21 cellular contexts compared by ENCODE assay signal in genomic region chr3:115113367-115113766, GRCh38. TPM values are rescaled to one million over a fixed set of nuclear protein-coding genes. Genes with fewer than 3 reads are reported as not detected.
A peak's percentile ranks its signal among the peaks of the same experiment; 100 is the strongest.
DNase-seq lines count a peak whose midpoint lies in the region; ATAC-seq, FAIRE-seq and TF ChIP-seq lines count a peak whose summit lies in the region.
"Had no signal": no experiment of that assay in that cellular context is flagged by ENCODE, and none has a peak within 500 bp of the region (broad histone marks: within the 10 kb centered on the region; RNA-seq: fewer than 3 reads in every experiment).

No MANE protein-coding gene starts in this region.

- H3K9ac ChIP-seq in HepG2 (ENCODE audit: insufficient read depth, low read depth, low read length) (no peak overlapping the region), Karpas-422 (ENCODE audit: low read length) (no peak overlapping the region)

- WGBS in HepG2 (ENCODE audit: low lambda C conversion rate), result 100% methylated on average over 1 of the region's 1 CpG

- intact Hi-C loops in Right ventricle myocardium inferior (cut with DNase I) (no loop called here), cardiac septum (cut with DNase I) (no loop called here), HepG2 (cut with micrococcal nuclease; ENCODE audit: unreplicated experiment) (no loop called here)

- in situ Hi-C loops in HepG2 (cut with HindIII; ENCODE audit: extremely low pct_ligation_motif_present, low pct_unique_long_range_greater_than_20kb), result no loop called here

- H2AFZ ChIP-seq in HepG2 (ENCODE audit: low read length) (no peak overlapping the region), Karpas-422 (ENCODE audit: low read length) (no peak overlapping the region)

- no peak overlapping the region for H3K4me2 ChIP-seq in HepG2 (ENCODE audit: low read depth, low read length)
- no peak overlapping the region for H3K4me2 ChIP-seq in Karpas-422 (ENCODE audit: low read depth, low read length, poor library complexity, severe bottlenecking)
- H3K4me2 ChIP-seq: A549, smooth muscle cell had no signal

- no peaks in the 10 kb centered on the region for H3K36me3 ChIP-seq in HepG2 (replicated peaks in 1 of 2; ENCODE audit: control insufficient read depth in 1 of 2, insufficient read depth in 2 of 2, low read length in 2 of 2)
- no peaks in the 10 kb centered on the region for H3K36me3 ChIP-seq in Karpas-422 (ENCODE audit: insufficient read depth, low read length)

- no peaks in the 10 kb centered on the region for H3K9me2 ChIP-seq in Karpas-422 (replicated peaks; ENCODE audit: insufficient read depth, low read length)

- H3K4me3 ChIP-seq in choroid plexus epithelial cell (ENCODE audit: low read depth, low read length), result no peak overlapping the region
- H3K4me3 ChIP-seq in HepG2 (replicated peaks in 1 of 3; ENCODE audit: insufficient read depth in 1 of 3, low read depth in 2 of 3, low read length in 3 of 3), result no peak overlapping the region
- H3K4me3 ChIP-seq in Karpas-422 (ENCODE audit: low read length), result no peak overlapping the region
- H3K4me3 ChIP-seq: A549, coronary artery, GM12878, heart right ventricle, K562, mucosa of descending colon, smooth muscle cell had no signal

- FAIRE-seq in HepG2 (lab: Jason Lieb, UNC), result no peak
- FAIRE-seq: GM12878, K562 had no signal

- no peaks in the 10 kb centered on the region for H3K4me1 ChIP-seq in HepG2 (ENCODE audit: insufficient read depth, low read length)
- no peaks in the 10 kb centered on the region for H3K4me1 ChIP-seq in Karpas-422 (ENCODE audit: low read length)
- H3K4me1 ChIP-seq: A549 had no signal

- H3K27me3 ChIP-seq in HepG2 (ENCODE audit: control insufficient read depth in 1 of 2, insufficient read depth in 2 of 2, low read length in 2 of 2), result no peaks in the 10 kb centered on the region
- no peaks in the 10 kb centered on the region for H3K27me3 ChIP-seq in Karpas-422 (ENCODE audit: low read length)
- H3K27me3 ChIP-seq: heart right ventricle had no signal

- CTCF ChIA-PET in HepG2 (lab: Yijun Ruan, JAX; ENCODE audit: low intra/inter-chr PET ratio, low total read pairs), result no interaction called here

- H4K20me1 ChIP-seq in HepG2 (ENCODE audit: insufficient read depth, low read length), result no peaks in the 10 kb centered on the region
- no peaks in the 10 kb centered on the region for H4K20me1 ChIP-seq in Karpas-422 (ENCODE audit: insufficient read depth, low read depth, low read length)

- DNase-seq in Right ventricle myocardium inferior (ENCODE audit: missing footprints) (no peak), cardiac septum (ENCODE audit: low spot score) (no peak), choroid plexus epithelial cell (ENCODE audit: low read depth) (peak; percentile 76), HepG2 (ENCODE audit: low spot score) (no peak), Karpas-422 (no peak), DMS 273 (lab: John Stamatoyannopoulos, UW; ENCODE audit: unreplicated experiment) (no peak), MV-4-11 (lab: John Stamatoyannopoulos, UW) (no peak), NCI-H748 (lab: John Stamatoyannopoulos, UW; ENCODE audit: unreplicated experiment) (no peak)
- DNase-seq: activated effector memory CD4-positive, alpha-beta T cell treated with Interleukin-2 at 50 U/mL for 16 hours; amniotic stem cell; heart right ventricle; mucosa of descending colon; NCI-H1417 treated with DMSO at 0.1 percent for 48 hours; NK-92 treated with Interleukin-12 subunit alpha and Interleukin-12 subunit beta, amount 100 ng/mL, for 24 hours; stimulated activated naive B cell treated with anti-CD40 and anti-IgM and Interleukin-4, amounts not matched to agents 10 μg/mL and 1 μg/mL and 100 μg/mL, for 72 hours; T-helper 1 cell had no signal

- H3K27ac ChIP-seq in HepG2 (ENCODE audit: extremely low read length, insufficient read depth, low read length) (no peak overlapping the region), Karpas-422 (ENCODE audit: low read length) (no peak overlapping the region)
- H3K27ac ChIP-seq: A549, coronary artery had no signal

- peak; percentile 84 for ATAC-seq in Right ventricle myocardium inferior
- ATAC-seq in HepG2, result 0 out of 3 replicates have a peak, but pooled peaks have one; percentile 28
- ATAC-seq: A549; GM12878; K562; mucosa of descending colon; stimulated activated naive B cell treated with anti-CD40 and anti-IgM and Interleukin-4, amounts not matched to agents 10 μg/mL and 1 μg/mL and 100 μg/mL, for 72 hours had no signal

- TF ChIP-seq POLR2A in HepG2 (IDR thresholded peaks at IDR 0.05; ENCODE audit: insufficient read depth in 1 of 2, low read depth in 2 of 2, low read length in 2 of 2), result no peak

- POLR2A ChIA-PET in HepG2 (lab: Yijun Ruan, JAX), result no interaction called here

- H3K79me2 ChIP-seq in HepG2 (ENCODE audit: insufficient read depth, low read length), result no peaks in the 10 kb centered on the region
- no peaks in the 10 kb centered on the region for H3K79me2 ChIP-seq in Karpas-422 (ENCODE audit: low read length)

- TF ChIP-seq CTCF in choroid plexus epithelial cell (conservative IDR thresholded peaks at IDR 0.05; ENCODE audit: low read depth, low read length) (no peak), HepG2 (CRISPR knock-in tag; IDR thresholded peaks at IDR 0.05) (no peak)

- no peak for TF ChIP-seq RAD21 in HepG2 (CRISPR knock-in tag; IDR thresholded peaks at IDR 0.05)

- H3K9me3 ChIP-seq in HepG2 (ENCODE audit: low read length) (no peaks in the 10 kb centered on the region), Karpas-422 (ENCODE audit: low read length) (no peaks in the 10 kb centered on the region)
- H3K9me3 ChIP-seq: A549, mucosa of descending colon had no signal

- TF ChIP-seq EP300 in HepG2 (IDR thresholded peaks at IDR 0.05; ENCODE audit: low read depth in 2 of 2, low read length in 2 of 2) (no peak), HepG2 (CRISPR knock-in tag; IDR thresholded peaks at IDR 0.05; ENCODE audit: borderline replicate concordance) (no peak)

- no TSS peak for BruUV-seq in HepG2 (replicated peaks; lab: Mats Ljungman, UMichigan)

TF ChIP-seq in HepG2, 621 proteins besides CTCF, POLR2A, EP300 and RAD21:
- peak; percentile 60; the same call in 1 of the 2 replicates for TF ChIP-seq TEF (CRISPR knock-in tag; IDR thresholded peaks at IDR 0.05)
- TF ChIP-seq CEBPB (IDR thresholded peaks at IDR 0.05; ENCODE audit: borderline replicate concordance, low read depth, low read length), result peak; percentile 80
- TF ChIP-seq, protein P1, sequence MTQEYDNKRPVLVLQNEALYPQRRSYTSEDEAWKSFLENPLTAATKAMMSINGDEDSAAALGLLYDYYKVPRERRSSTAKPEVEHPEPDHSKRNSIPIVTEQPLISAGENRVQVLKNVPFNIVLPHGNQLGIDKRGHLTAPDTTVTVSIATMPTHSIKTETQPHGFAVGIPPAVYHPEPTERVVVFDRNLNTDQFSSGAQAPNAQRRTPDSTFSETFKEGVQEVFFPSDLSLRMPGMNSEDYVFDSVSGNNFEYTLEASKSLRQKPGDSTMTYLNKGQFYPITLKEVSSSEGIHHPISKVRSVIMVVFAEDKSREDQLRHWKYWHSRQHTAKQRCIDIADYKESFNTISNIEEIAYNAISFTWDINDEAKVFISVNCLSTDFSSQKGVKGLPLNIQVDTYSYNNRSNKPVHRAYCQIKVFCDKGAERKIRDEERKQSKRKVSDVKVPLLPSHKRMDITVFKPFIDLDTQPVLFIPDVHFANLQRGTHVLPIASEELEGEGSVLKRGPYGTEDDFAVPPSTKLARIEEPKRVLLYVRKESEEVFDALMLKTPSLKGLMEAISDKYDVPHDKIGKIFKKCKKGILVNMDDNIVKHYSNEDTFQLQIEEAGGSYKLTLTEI (CRISPR knock-in tag; conservative IDR thresholded peaks at IDR 0.05), result no peak
- no peak for TF ChIP-seq RBM39 (IDR thresholded peaks at IDR 0.05; ENCODE audit: low read depth, low read length, poor library complexity, severe bottlenecking)
- peak; percentile 46 for TF ChIP-seq CEBPG (CRISPR knock-in tag; IDR thresholded peaks at IDR 0.05)
- TF ChIP-seq BORCS8-MEF2B (CRISPR knock-in tag; IDR thresholded peaks at IDR 0.05), result no peak

RNA-seq across cellular contexts. Expression of gene ZBTB20, which starts 33.7 kb away (rescaled TPM):
- total RNA-seq in Right ventricle myocardium inferior, result 55.7 TPM
- 84.2 TPM for total RNA-seq in cardiac septum
- total RNA-seq in HepG2 (2016; rRNA removed; fragmentation: Illumina TruSeq; extraction: Trizol), result 7.7 and 8.8 TPM in 2 replicates
- total RNA-seq in HepG2 (2016; cell fraction: cytosol; rRNA removed; fragmentation: Illumina TruSeq; extraction: Trizol; ENCODE audit: low read depth), result 11.5 and 12.8 TPM in 2 replicates
- total RNA-seq in HepG2 (2016; cell fraction: insoluble cytoplasmic fraction; rRNA removed; fragmentation: Illumina TruSeq; extraction: Trizol), result 6.2 and 8.2 TPM in 2 replicates
- total RNA-seq in HepG2 (2016; cell fraction: membrane; rRNA removed; fragmentation: Illumina TruSeq; extraction: Trizol), result 12.2 and 13.4 TPM in 2 replicates
- 25.7 and 27.1 TPM in 2 replicates for total RNA-seq in HepG2 (2016; cell fraction: nucleus; rRNA removed; fragmentation: Illumina TruSeq; extraction: Trizol)
- 1.5 and 1.9 TPM in 2 replicates for polyA plus RNA-seq in HepG2 (2011; rRNA removed)
- polyA plus RNA-seq in HepG2 (2011; cell fraction: cytosol; rRNA removed), result 0.60 and 0.82 TPM in 2 replicates
- polyA plus RNA-seq in HepG2 (2011; cell fraction: nucleus; rRNA removed), result 7.8 and 10.1 TPM in 2 replicates
- polyA plus RNA-seq in HepG2 (2012), result 0.49 and 0.97 TPM in 2 replicates
- polyA plus RNA-seq in HepG2 (2016; cell fraction: cytosol; fragmentation: Illumina TruSeq; extraction: Trizol; ENCODE audit: low read depth), result 0.09 and 0.28 TPM in 2 replicates
- 0.16 and 0.39 TPM in 2 replicates for polyA plus RNA-seq in HepG2 (2016; cell fraction: insoluble cytoplasmic fraction; fragmentation: Illumina TruSeq; extraction: Trizol; ENCODE audit: low read depth)
- not detected in 2 replicates for polyA plus RNA-seq in HepG2 (2016; cell fraction: membrane; fragmentation: Illumina TruSeq; extraction: Trizol; ENCODE audit: low read depth)
- 0.85 and 1.2 TPM in 2 replicates for polyA plus RNA-seq in HepG2 (2016; cell fraction: nucleus; fragmentation: Illumina TruSeq; extraction: Trizol; ENCODE audit: insufficient read depth, low read depth)
- polyA minus RNA-seq in HepG2 (2011; rRNA and poly(A)+ RNA removed; ENCODE audit: low replicate concordance), result 66.0 and 85.3 TPM in 2 replicates
- 9.1 and 9.6 TPM in 2 replicates for polyA minus RNA-seq in HepG2 (2011; cell fraction: cytosol; rRNA and poly(A)+ RNA removed)
- polyA minus RNA-seq in HepG2 (2011; cell fraction: nucleus; rRNA and poly(A)+ RNA removed), result 102 and 114 TPM in 2 replicates
- 1.6 and 2.8 TPM in 2 replicates for total RNA-seq in Karpas-422 (2014; rRNA removed; shearing (Covaris generic); ENCODE audit: low replicate concordance)
